In the genomic region with DNA sequence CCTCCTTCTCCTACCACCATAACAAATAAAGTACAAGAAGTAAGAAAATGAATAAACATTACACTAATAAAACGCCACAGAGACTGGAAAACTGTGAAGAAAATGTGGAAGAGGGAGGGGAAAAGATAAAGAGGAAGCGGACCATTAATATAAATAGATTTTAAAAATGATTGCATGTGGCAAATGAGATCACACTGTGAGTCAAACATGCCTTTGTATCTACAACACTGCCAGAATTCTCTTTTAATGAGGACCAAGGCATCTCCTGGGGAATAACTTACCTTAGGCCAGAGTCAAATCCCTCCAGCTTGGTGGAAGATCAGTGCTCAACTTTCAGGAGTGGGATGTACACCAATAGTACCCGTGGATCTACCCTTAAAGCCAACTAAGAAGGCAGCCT, we compare ENCODE assay signal across 18 cellular contexts. TPM values are rescaled to one million over a fixed set of nuclear protein-coding genes. Genes with fewer than 3 reads are reported as not detected.
A peak's percentile ranks its signal among the peaks of the same experiment; 100 is the strongest.
DNase-seq lines count a peak whose midpoint lies in the region; TF ChIP-seq lines count a peak whose summit lies in the region.
"Had no signal": no experiment of that assay in that cellular context is flagged by ENCODE, and none has a peak within 500 bp of the region (broad histone marks: within the 10 kb centered on the region; RNA-seq: fewer than 3 reads in every experiment).

No MANE protein-coding gene starts in this region.

- no peak for TF ChIP-seq CTCF in HFFc6 (IDR thresholded peaks at IDR 0.05)
- no peak for TF ChIP-seq CTCF in SK-N-SH (IDR thresholded peaks at IDR 0.05)

- H3K9me3 ChIP-seq in SK-N-SH, result no peaks in the 10 kb centered on the region
- H3K9me3 ChIP-seq: thoracic aorta had no signal

- H3K27ac ChIP-seq in SK-N-SH (ENCODE audit: low read depth in 2 of 2, low read length in 1 of 2), result no peak overlapping the region

- no peak overlapping the region for H2AFZ ChIP-seq in SK-N-SH (ENCODE audit: low read depth)

- POLR2A ChIA-PET in SK-N-SH (lab: Yijun Ruan, JAX), result no interaction called here

- H3K27me3 Mint-ChIP-seq in HFFc6 (ENCODE audit: insufficient read depth), result no peaks in the 10 kb centered on the region
- H3K27me3 Mint-ChIP-seq in activated T-helper 2 cell treated with anti-CD3 and anti-CD28 coated beads, Interferon-gamma antibody, Interleukin-2, Interleukin-4, amounts not matched to agents 10 μg/mL and 5 μg/mL and 100 μg/mL, durations not matched to agents 14 hours and 24 hours and 36 hours (ENCODE audit: low read depth), result peaks cover 11% of the 10 kb centered on the region
- H3K27me3 Mint-ChIP-seq: activated naive CD4-positive, alpha-beta T cell treated with anti-CD3 and anti-CD28 coated beads, Interleukin-2, amount 10 ng/mL, durations not matched to agents 7 days and 5 days had no signal

- H3K36me3 ChIP-seq in SK-N-SH (replicated peaks in 1 of 2; ENCODE audit: control insufficient read depth in 1 of 2, insufficient read depth in 2 of 2, low read length in 1 of 2), result no peaks in the 10 kb centered on the region
- H3K36me3 ChIP-seq: thoracic aorta had no signal

- H3K4me2 ChIP-seq in SK-N-SH, result no peak overlapping the region

- intact Hi-C loops in activated T-helper 2 cell treated with anti-CD3 and anti-CD28 coated beads, Interferon-gamma antibody, Interleukin-2, Interleukin-4, amounts not matched to agents 10 μg/mL and 5 μg/mL and 100 μg/mL, durations not matched to agents 14 hours and 24 hours and 36 hours (cut with micrococcal nuclease), result no loop called here

- H3K4me3 Mint-ChIP-seq in HFFc6, result peak overlapping the region; percentile 23
- no peak overlapping the region for H3K4me3 Mint-ChIP-seq in activated T-helper 2 cell treated with anti-CD3 and anti-CD28 coated beads, Interferon-gamma antibody, Interleukin-2, Interleukin-4, amounts not matched to agents 10 μg/mL and 5 μg/mL and 100 μg/mL, durations not matched to agents 14 hours and 24 hours and 36 hours (ENCODE audit: low read depth)
- H3K4me3 Mint-ChIP-seq: activated CD8-positive, alpha-beta T cell treated with anti-CD3 and anti-CD28 coated beads, Interleukin-2, amount 10 ng/mL, durations not matched to agents 7 days and 5 days; activated naive CD4-positive, alpha-beta T cell treated with anti-CD3 and anti-CD28 coated beads, Interleukin-2, amount 10 ng/mL, durations not matched to agents 7 days and 5 days; activated T-cell treated with anti-CD3 and anti-CD28 coated beads, Interleukin-2, amount 50 U/mL, for 24 hours; H9; stimulated activated effector memory CD8-positive, alpha-beta T cell treated with anti-CD3 and anti-CD28 coated beads, Interleukin-12 subunit alpha, Interleukin-12 subunit beta, amount 100 ng/mL, for 72 hours had no signal

- no peak for TF ChIP-seq RAD21 in SK-N-SH (IDR thresholded peaks at IDR 0.05; ENCODE audit: low read length)

- no peaks in the 10 kb centered on the region for H3F3A ChIP-seq in SK-N-SH (replicated peaks; ENCODE audit: insufficient read depth)

- CTCF ChIA-PET in SK-N-SH (lab: Yijun Ruan, JAX), result interaction anchor here (0.6 to 1.3 kb wide), 2 partner anchors 19 to 196 kb away, joined by 3 to 4 read pairs; no protein-coding TSS in a partner anchor

- peak; percentile 29 for DNase-seq in CD1c-positive myeloid dendritic cell (ENCODE audit: extremely low spot score)
- DNase-seq in HFFc6, result peak; percentile 39
- DNase-seq in SK-N-SH, result no peak
- peak; percentile 12 for DNase-seq in glomerular visceral epithelial cell (ENCODE audit: extremely low spot score)
- DNase-seq in OCI-M2 (lab: John Stamatoyannopoulos, UW; ENCODE audit: unreplicated experiment), result no peak
- DNase-seq in Kasumi-1 (lab: John Stamatoyannopoulos, UW), result no peak
- DNase-seq in 8988T, result no peak
- no peak for DNase-seq in activated T-helper 2 cell treated with anti-CD3 and anti-CD28 coated beads, Interferon-gamma antibody, Interleukin-2, Interleukin-4, amounts not matched to agents 10 μg/mL and 5 μg/mL and 100 μg/mL, durations not matched to agents 14 hours and 24 hours and 36 hours (ENCODE audit: low spot score)
- DNase-seq: activated CD8-positive, alpha-beta T cell treated with anti-CD3 and anti-CD28 coated beads, Interleukin-2, amount 10 ng/mL, durations not matched to agents 7 days and 5 days; activated naive CD4-positive, alpha-beta T cell treated with anti-CD3 and anti-CD28 coated beads, Interleukin-2, amount 10 ng/mL, durations not matched to agents 7 days and 5 days; activated T-cell treated with anti-CD3 and anti-CD28 coated beads, Interleukin-2, amount 50 U/mL, for 24 hours; NCI-H1930; occipital lobe; SIG-M5; T-helper 2 cell had no signal

- peaks cover 0 to 14% of the 10 kb centered on the region in 2 experiments; a peak in 3 of 4 replicates for H3K4me1 ChIP-seq in SK-N-SH (ENCODE audit: control insufficient read depth in 1 of 2, insufficient read depth in 2 of 2, low read depth in 1 of 2, low read length in 1 of 2)

- H4K20me1 ChIP-seq in SK-N-SH (ENCODE audit: insufficient read depth), result no peaks in the 10 kb centered on the region

- no peaks in the 10 kb centered on the region for H3K36me3 Mint-ChIP-seq in HFFc6 (ENCODE audit: low read depth)
- H3K36me3 Mint-ChIP-seq in activated T-helper 2 cell treated with anti-CD3 and anti-CD28 coated beads, Interferon-gamma antibody, Interleukin-2, Interleukin-4, amounts not matched to agents 10 μg/mL and 5 μg/mL and 100 μg/mL, durations not matched to agents 14 hours and 24 hours and 36 hours (ENCODE audit: low read depth), result no peaks in the 10 kb centered on the region
- H3K36me3 Mint-ChIP-seq: activated naive CD4-positive, alpha-beta T cell treated with anti-CD3 and anti-CD28 coated beads, Interleukin-2, amount 10 ng/mL, durations not matched to agents 7 days and 5 days; stimulated activated effector memory CD8-positive, alpha-beta T cell treated with anti-CD3 and anti-CD28 coated beads, Interleukin-12 subunit alpha, Interleukin-12 subunit beta, amount 100 ng/mL, for 72 hours had no signal

- no peak overlapping the region for H3K4me3 ChIP-seq in SK-N-SH (ENCODE audit: low read depth in 2 of 2, low read length in 1 of 2)
- H3K4me3 ChIP-seq: thoracic aorta had no signal

- H3K9me2 ChIP-seq in SK-N-SH, result no peaks in the 10 kb centered on the region

- H3K27ac Mint-ChIP-seq in HFFc6, result peak overlapping the region; percentile 63; the same call in 1 of the 2 replicates
- no peak overlapping the region for H3K27ac Mint-ChIP-seq in activated T-helper 2 cell treated with anti-CD3 and anti-CD28 coated beads, Interferon-gamma antibody, Interleukin-2, Interleukin-4, amounts not matched to agents 10 μg/mL and 5 μg/mL and 100 μg/mL, durations not matched to agents 14 hours and 24 hours and 36 hours
- H3K27ac Mint-ChIP-seq: activated CD8-positive, alpha-beta T cell treated with anti-CD3 and anti-CD28 coated beads, Interleukin-2, amount 10 ng/mL, durations not matched to agents 7 days and 5 days; activated naive CD4-positive, alpha-beta T cell treated with anti-CD3 and anti-CD28 coated beads, Interleukin-2, amount 10 ng/mL, durations not matched to agents 7 days and 5 days; activated T-cell treated with anti-CD3 and anti-CD28 coated beads, Interleukin-2, amount 50 U/mL, for 24 hours; H9; stimulated activated effector memory CD8-positive, alpha-beta T cell treated with anti-CD3 and anti-CD28 coated beads, Interleukin-12 subunit alpha, Interleukin-12 subunit beta, amount 100 ng/mL, for 72 hours had no signal

- no peak for TF ChIP-seq EP300 in SK-N-SH (IDR thresholded peaks at IDR 0.05; ENCODE audit: borderline replicate concordance in 1 of 2, low read depth in 1 of 2, low read length in 1 of 2)

- no peaks in the 10 kb centered on the region for H3K79me2 ChIP-seq in SK-N-SH (ENCODE audit: insufficient read depth)

- peaks cover 22% of the 10 kb centered on the region for H3K4me1 Mint-ChIP-seq in HFFc6 (ENCODE audit: low read depth)
- no peaks in the 10 kb centered on the region for H3K4me1 Mint-ChIP-seq in activated T-helper 2 cell treated with anti-CD3 and anti-CD28 coated beads, Interferon-gamma antibody, Interleukin-2, Interleukin-4, amounts not matched to agents 10 μg/mL and 5 μg/mL and 100 μg/mL, durations not matched to agents 14 hours and 24 hours and 36 hours (ENCODE audit: low read depth)
- H3K4me1 Mint-ChIP-seq: activated naive CD4-positive, alpha-beta T cell treated with anti-CD3 and anti-CD28 coated beads, Interleukin-2, amount 10 ng/mL, durations not matched to agents 7 days and 5 days; stimulated activated effector memory CD8-positive, alpha-beta T cell treated with anti-CD3 and anti-CD28 coated beads, Interleukin-12 subunit alpha, Interleukin-12 subunit beta, amount 100 ng/mL, for 72 hours had no signal

- no peaks in the 10 kb centered on the region for H3K9me3 Mint-ChIP-seq in HFFc6
- H3K9me3 Mint-ChIP-seq in activated T-helper 2 cell treated with anti-CD3 and anti-CD28 coated beads, Interferon-gamma antibody, Interleukin-2, Interleukin-4, amounts not matched to agents 10 μg/mL and 5 μg/mL and 100 μg/mL, durations not matched to agents 14 hours and 24 hours and 36 hours, result no peaks in the 10 kb centered on the region
- H3K9me3 Mint-ChIP-seq: activated naive CD4-positive, alpha-beta T cell treated with anti-CD3 and anti-CD28 coated beads, Interleukin-2, amount 10 ng/mL, durations not matched to agents 7 days and 5 days; activated T-cell treated with anti-CD3 and anti-CD28 coated beads, Interleukin-2, amount 50 U/mL, for 24 hours; H9; stimulated activated effector memory CD8-positive, alpha-beta T cell treated with anti-CD3 and anti-CD28 coated beads, Interleukin-12 subunit alpha, Interleukin-12 subunit beta, amount 100 ng/mL, for 72 hours had no signal

- 30% methylated on average over 3 of the region's 3 CpGs for WGBS in SK-N-SH (ENCODE audit: low lambda C conversion rate)

- H3K27me3 ChIP-seq in SK-N-SH (ENCODE audit: insufficient read depth), result no peaks in the 10 kb centered on the region

- H3K9ac ChIP-seq in SK-N-SH, result no peak overlapping the region

TF ChIP-seq in SK-N-SH, 30 proteins besides CTCF, POLR2A, EP300 and RAD21 (continues in another document):
- no peak for TF ChIP-seq TEAD4 (IDR thresholded peaks at IDR 0.05; ENCODE audit: borderline replicate concordance, insufficient read depth)
- TF ChIP-seq FOSL2 (IDR thresholded peaks at IDR 0.05; ENCODE audit: borderline replicate concordance, low read depth), result peak; percentile 13; the same call in 1 of the 2 replicates
- TF ChIP-seq CHD2 (IDR thresholded peaks at IDR 0.05; ENCODE audit: low read length, partially characterized antibody), result no peak
- TF ChIP-seq GABPA (IDR thresholded peaks at IDR 0.05; ENCODE audit: low read depth), result no peak
- no peak for TF ChIP-seq POLR2AphosphoS5 (IDR thresholded peaks at IDR 0.05; ENCODE audit: low read depth, low read length)
- no peak for TF ChIP-seq NRF1 (IDR thresholded peaks at IDR 0.05; ENCODE audit: low read depth, low read length)

RNA-seq across cellular contexts. Expression of gene FZD1, which starts 21.7 kb away (rescaled TPM):
- total RNA-seq in HFFc6 (2021; fragmentation: NEBNext Ultra II Directional; extraction: Animal tissue kit (Norgen Biotek cat#: 25700)), result 10 to 100 TPM in 3 of 6 experiments, 1 to 10 TPM in 3; 9.0 to 11.1 (median 9.9) TPM
- 3.3 and 3.8 TPM in 2 replicates for polyA plus RNA-seq in SK-N-SH (2012; rRNA removed)
- 2.3 and 3.5 TPM in 2 replicates for polyA plus RNA-seq in SK-N-SH (2012; cell fraction: cytosol; rRNA removed)
- polyA plus RNA-seq in SK-N-SH (2012; cell fraction: nucleus; rRNA removed), result 1.8 and 2.4 TPM in 2 replicates
- 0.80 and 0.84 TPM in 2 replicates for total RNA-seq in activated T-helper 2 cell treated with anti-CD3 and anti-CD28 coated beads, Interferon-gamma antibody, Interleukin-2, Interleukin-4, amounts not matched to agents 10 μg/mL and 5 μg/mL and 100 μg/mL, durations not matched to agents 14 hours and 24 hours and 36 hours

Comparison
In these comparisons a context has a peak if more than half of its experiments do, and no peak if none do; other contexts are left out.
1. DNase-seq: peak in CD1c-positive myeloid dendritic cell (single experiment), HFFc6 (single experiment) and glomerular visceral epithelial cell (single experiment); none in SK-N-SH (single experiment), OCI-M2 (single experiment), Kasumi-1 (0 of 2), 8988T (single experiment) and activated T-helper 2 cell treated with anti-CD3 and anti-CD28 coated beads, Interferon-gamma antibody, Interleukin-2, Interleukin-4, amounts not matched to agents 10 μg/mL and 5 μg/mL and 100 μg/mL, durations not matched to agents 14 hours and 24 hours and 36 hours (single experiment).